8 cellular contexts compared by ENCODE assay signal in the genomic region with DNA sequence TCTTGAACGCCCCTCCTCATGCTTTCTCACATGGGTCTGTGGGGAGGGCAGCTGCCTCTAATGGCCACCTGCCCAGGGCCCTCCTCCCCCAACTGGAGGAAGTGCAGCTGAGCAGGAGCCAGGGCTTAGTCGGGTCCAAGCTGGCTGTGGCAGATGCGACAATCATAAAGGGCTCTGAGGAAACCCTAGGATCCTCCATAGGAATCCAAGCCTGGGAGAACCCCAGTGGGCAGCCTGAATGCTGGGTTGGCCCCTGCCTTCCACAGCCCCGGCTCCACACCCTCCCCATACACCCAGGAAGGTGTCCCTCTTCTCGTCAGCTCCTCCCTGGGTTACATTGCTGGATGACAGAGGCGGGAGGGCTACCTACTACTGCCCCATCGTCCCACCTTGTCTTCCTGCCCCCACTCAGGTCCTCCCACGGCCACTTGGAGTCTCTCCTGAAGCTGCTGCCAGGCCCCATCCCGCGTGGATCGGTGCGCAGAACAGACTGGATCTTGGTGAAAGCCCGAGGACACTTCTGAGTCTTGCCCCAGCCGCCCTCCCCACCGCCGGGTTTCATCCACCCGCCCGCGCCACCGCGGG. TPM values are rescaled to one million over a fixed set of nuclear protein-coding genes. Genes with fewer than 3 reads are reported as not detected.
DNase-seq lines count a peak whose midpoint lies in the region; ATAC-seq and TF ChIP-seq lines count a peak whose summit lies in the region.

No MANE protein-coding gene starts in this region.

- H3K27me3 ChIP-seq in mesendoderm (ENCODE audit: insufficient read depth, low read length, poor library complexity) = no peaks in the 10 kb centered on the region

- no peaks in the 10 kb centered on the region for H3K79me2 ChIP-seq in mesendoderm (ENCODE audit: control insufficient read depth, insufficient read depth, low read length)

- H3K4ac ChIP-seq in mesendoderm (ENCODE audit: low read depth, low read length) = peak overlapping the region; percentile 7

- no peak overlapping the region for H4K5ac ChIP-seq in mesendoderm (ENCODE audit: low read length)

- H2BK15ac ChIP-seq in mesendoderm (replicated peaks; ENCODE audit: low read depth) = no peak overlapping the region

- no peaks in the 10 kb centered on the region for H3K36me3 Mint-ChIP-seq in stimulated activated naive CD8-positive, alpha-beta T cell treated with anti-CD3 and anti-CD28 coated beads, Interleukin-15, Interleukin-2, amounts not matched to agents 100 ng/mL and 50 ng/mL, for 24 hours (ENCODE audit: low read depth)

- in situ Hi-C loops in astrocyte of the spinal cord (cut with HindIII; ENCODE audit: low sequenced_read_pairs) = no loop called here

- no peak overlapping the region for H3K23ac ChIP-seq in mesendoderm (ENCODE audit: low read length)

- H3K27me3 Mint-ChIP-seq in stimulated activated naive CD8-positive, alpha-beta T cell treated with anti-CD3 and anti-CD28 coated beads, Interleukin-15, Interleukin-2, amounts not matched to agents 100 ng/mL and 50 ng/mL, for 24 hours = peaks cover 6% of the 10 kb centered on the region

- H3K9me3 Mint-ChIP-seq in stimulated activated naive CD8-positive, alpha-beta T cell treated with anti-CD3 and anti-CD28 coated beads, Interleukin-15, Interleukin-2, amounts not matched to agents 100 ng/mL and 50 ng/mL, for 24 hours = no peaks in the 10 kb centered on the region

- peak overlapping the region; percentile 74 for H3K9ac ChIP-seq in mesendoderm (ENCODE audit: low read length)

- H3K4me3 Mint-ChIP-seq in stimulated activated naive CD8-positive, alpha-beta T cell treated with anti-CD3 and anti-CD28 coated beads, Interleukin-15, Interleukin-2, amounts not matched to agents 100 ng/mL and 50 ng/mL, for 24 hours = peak overlapping the region; percentile 76

- peak overlapping the region; percentile 25 for H3K18ac ChIP-seq in mesendoderm (ENCODE audit: low read length)

- no peaks in the 10 kb centered on the region for H3K79me1 ChIP-seq in mesendoderm (ENCODE audit: low read length)

- H3K56ac ChIP-seq in mesendoderm (ENCODE audit: low read length) = peak overlapping the region; percentile 88

- WGBS in mesendoderm (ENCODE audit: extremely low coverage, insufficient coverage, low lambda C conversion rate) = no CpG with 5 or more reads among the region's 21 CpGs

- H3K27ac Mint-ChIP-seq in stimulated activated naive CD8-positive, alpha-beta T cell treated with anti-CD3 and anti-CD28 coated beads, Interleukin-15, Interleukin-2, amounts not matched to agents 100 ng/mL and 50 ng/mL, for 24 hours = no peak overlapping the region

- ATAC-seq in stimulated activated naive CD8-positive, alpha-beta T cell treated with anti-CD3 and anti-CD28 coated beads, Interleukin-15, Interleukin-2, amounts not matched to agents 100 U/mL and 50 U/mL, for 24 hours = no peak
- ATAC-seq in GM19035 (IDR thresholded peaks at IDR 0.05; ENCODE audit: unreplicated experiment) = no peak
- no peak for ATAC-seq in GM21447 (IDR thresholded peaks at IDR 0.05; ENCODE audit: unreplicated experiment)

- no peak overlapping the region for H2AK5ac ChIP-seq in mesendoderm (ENCODE audit: low read length)

- H3K4me3 ChIP-seq in astrocyte of the spinal cord (ENCODE audit: low read depth, low read length) (peak overlapping the region; percentile 25), mesendoderm (ENCODE audit: low read length) (no peak overlapping the region)

- peaks cover 3% of the 10 kb centered on the region for H3K4me1 ChIP-seq in mesendoderm (ENCODE audit: control insufficient read depth, low read depth, low read length)

- no peak overlapping the region for H3K27ac ChIP-seq in mesendoderm (ENCODE audit: low read depth, low read length)

- H2BK120ac ChIP-seq in mesendoderm (ENCODE audit: low read depth, low read length) = no peak overlapping the region

- peaks cover 14% of the 10 kb centered on the region for H3K4me1 Mint-ChIP-seq in stimulated activated naive CD8-positive, alpha-beta T cell treated with anti-CD3 and anti-CD28 coated beads, Interleukin-15, Interleukin-2, amounts not matched to agents 100 ng/mL and 50 ng/mL, for 24 hours (ENCODE audit: low read depth)

- no peak for TF ChIP-seq CTCF in astrocyte of the spinal cord (IDR thresholded peaks at IDR 0.05; ENCODE audit: low read depth, low read length)

- H3K4me2 ChIP-seq in mesendoderm (ENCODE audit: low read length) = peak overlapping the region; percentile 79

- no peak overlapping the region for H4K8ac ChIP-seq in mesendoderm (ENCODE audit: low read depth, low read length)

- no peak for DNase-seq in stimulated activated naive CD8-positive, alpha-beta T cell treated with anti-CD3 and anti-CD28 coated beads, Interleukin-15, Interleukin-2, amounts not matched to agents 100 U/mL and 50 U/mL, for 24 hours
- DNase-seq in astrocyte of the spinal cord (ENCODE audit: low read depth, low spot score) = no peak
- no peak for DNase-seq in mesendoderm
- DNase-seq in dedifferentiated amniotic fluid mesenchymal stem cell (ENCODE audit: extremely low spot score) = no peak
- no peak for DNase-seq in H4 (ENCODE audit: low spot score)

- H2BK5ac ChIP-seq in mesendoderm (ENCODE audit: low read length) = no peak overlapping the region

- no peaks in the 10 kb centered on the region for H3K36me3 ChIP-seq in mesendoderm (ENCODE audit: control insufficient read depth, insufficient read depth, low read length)

RNA-seq across cellular contexts. Expression of gene CBFB, which starts 15.6 kb away (rescaled TPM):
- polyA plus RNA-seq in mesendoderm (2013, experiment 1 of 2) = 35.4 TPM
- polyA plus RNA-seq in mesendoderm (2013, experiment 2 of 2) = 45.8 TPM
- total RNA-seq in H4 (2014; rRNA removed; shearing (Covaris generic)) = 68.0 and 81.0 TPM in 2 replicates

RNA-seq across cellular contexts. Expression of gene CES4A, which starts 24.9 kb away (rescaled TPM):
- 0.31 TPM for polyA plus RNA-seq in mesendoderm (2013, experiment 1 of 2)
- polyA plus RNA-seq in mesendoderm (2013, experiment 2 of 2) = 0.25 TPM
- not detected in 2 replicates for total RNA-seq in H4 (2014; rRNA removed; shearing (Covaris generic))

RNA-seq across cellular contexts. Expression of gene CES3, which starts 52.3 kb away (rescaled TPM):
- polyA plus RNA-seq in mesendoderm (2013, experiment 1 of 2) = 0.46 TPM
- polyA plus RNA-seq in mesendoderm (2013, experiment 2 of 2) = 0.42 TPM
- total RNA-seq in H4 (2014; rRNA removed; shearing (Covaris generic)) = 0.68 and 1.2 TPM in 2 replicates
